In genomic region chr11:46377831-46378230, GRCh38 we compare ENCODE assay signal across 24 cellular contexts. TPM values are rescaled to one million over a fixed set of nuclear protein-coding genes. Genes with fewer than 3 reads are reported as not detected.
DNase-seq lines count a peak whose midpoint lies in the region; ATAC-seq and TF ChIP-seq lines count a peak whose summit lies in the region.
"Had no signal": no experiment of that assay in that cellular context is flagged by ENCODE, and none has a peak within 500 bp of the region (broad histone marks: within the 10 kb centered on the region; RNA-seq: fewer than 3 reads in every experiment).

No MANE protein-coding gene starts in this region.

- H3K27ac ChIP-seq in 22Rv1 (peak overlapping the region; percentile 95; the same call in 1 of the 2 replicates), neuronal stem cell (replicated peaks; ENCODE audit: low read length) (no peak overlapping the region), ovary (no peak overlapping the region)
- H3K27ac ChIP-seq: SJSA1 had no signal

- H4K91ac ChIP-seq in neuronal stem cell (ENCODE audit: low read depth, low read length, poor library complexity) = no peak overlapping the region

- H3K27me3 ChIP-seq in neuronal stem cell (ENCODE audit: control insufficient read depth in 3 of 3, insufficient read depth in 3 of 3, low read depth in 1 of 3, low read length in 3 of 3) (no peaks in the 10 kb centered on the region), ovary (no peaks in the 10 kb centered on the region)
- H3K27me3 ChIP-seq: BE2C, SJSA1 had no signal

- H2BK5ac ChIP-seq in neuronal stem cell (ENCODE audit: low read length) = no peak overlapping the region

- H2BK15ac ChIP-seq in neuronal stem cell (ENCODE audit: low read length) = peak overlapping the region; percentile 92

- peaks cover 9% of the 10 kb centered on the region for H3K79me1 ChIP-seq in neuronal stem cell (ENCODE audit: low read depth, low read length)

- no peak overlapping the region for H3K4ac ChIP-seq in neuronal stem cell (ENCODE audit: low read length)

- POLR2A ChIA-PET in activated CD4-positive, alpha-beta memory T cell treated with anti-CD3 and anti-CD28 coated beads, Interleukin-2, amount 10 ng/mL, durations not matched to agents 7 days and 5 days (lab: Charles Lee) = interaction anchor here (1.0 kb wide), 1 partner anchor 15 kb away, joined by 3 read pairs; no protein-coding TSS in a partner anchor
- POLR2A ChIA-PET in activated CD4-positive, alpha-beta memory T cell treated with anti-CD3 and anti-CD28 coated beads for 36 hours (lab: Charles Lee) = no interaction called here

- peak overlapping the region; percentile 38 for H3K14ac ChIP-seq in neuronal stem cell (ENCODE audit: low read length)

- H3K4me2 ChIP-seq in neuronal stem cell (ENCODE audit: insufficient read depth, low read length, poor library complexity, severe bottlenecking) = no peak overlapping the region

- no peak overlapping the region for H3K4me3 ChIP-seq in neuronal stem cell (ENCODE audit: low read length in 2 of 2)
- no peak overlapping the region for H3K4me3 ChIP-seq in ovary
- H3K4me3 ChIP-seq: SJSA1 had no signal

- H3K9me3 ChIP-seq in T-helper 17 cell (ENCODE audit: control insufficient read depth, low read length, poor library complexity, severe bottlenecking) (no peaks in the 10 kb centered on the region), neuronal stem cell (replicated peaks in 1 of 2; ENCODE audit: control insufficient read depth in 2 of 2, insufficient read depth in 1 of 2, low read depth in 1 of 2, low read length in 2 of 2) (no peaks in the 10 kb centered on the region), ovary (no peaks in the 10 kb centered on the region)
- H3K9me3 ChIP-seq: BE2C, SJSA1 had no signal

- H3K27ac Mint-ChIP-seq in activated CD4-positive, alpha-beta memory T cell treated with anti-CD3 and anti-CD28 coated beads, Interleukin-2, amount 10 ng/mL, durations not matched to agents 7 days and 5 days = peak overlapping the region; percentile 7
- no peak overlapping the region for H3K27ac Mint-ChIP-seq in activated CD4-positive, alpha-beta memory T cell treated with anti-CD3 and anti-CD28 coated beads for 36 hours
- H3K27ac Mint-ChIP-seq in T-helper 17 cell = peak overlapping the region; percentile 47

- peaks cover 14% of the 10 kb centered on the region for H3K4me1 Mint-ChIP-seq in activated CD4-positive, alpha-beta memory T cell treated with anti-CD3 and anti-CD28 coated beads, Interleukin-2, amount 10 ng/mL, durations not matched to agents 7 days and 5 days
- H3K4me1 Mint-ChIP-seq in activated CD4-positive, alpha-beta memory T cell treated with anti-CD3 and anti-CD28 coated beads for 36 hours (ENCODE audit: low read depth) = peaks cover 7% of the 10 kb centered on the region
- H3K4me1 Mint-ChIP-seq in T-helper 17 cell = peaks cover 11% of the 10 kb centered on the region

- no peak overlapping the region for H4K8ac ChIP-seq in neuronal stem cell (ENCODE audit: low read depth, low read length)

- CTCF ChIA-PET in activated CD4-positive, alpha-beta memory T cell treated with anti-CD3 and anti-CD28 coated beads, Interleukin-2, amount 10 ng/mL, durations not matched to agents 7 days and 5 days (lab: Charles Lee) = interaction anchor here (0.8 to 2.3 kb wide), 3 partner anchors 9 to 26 kb away, joined by 3 to 10 read pairs (median 3); no protein-coding TSS in a partner anchor
- CTCF ChIA-PET in activated CD4-positive, alpha-beta memory T cell treated with anti-CD3 and anti-CD28 coated beads for 36 hours (lab: Charles Lee) = interaction anchor here (1.1 to 2.8 kb wide), 5 partner anchors 8 to 25 kb away, joined by 3 to 17 read pairs (median 7); no protein-coding TSS in a partner anchor

- no peak overlapping the region for H2AFZ ChIP-seq in neuronal stem cell (ENCODE audit: low read length)

- H3K18ac ChIP-seq in neuronal stem cell (ENCODE audit: low read length) = peak overlapping the region; percentile 57

- no peak overlapping the region for H3K9ac ChIP-seq in neuronal stem cell (ENCODE audit: low read depth, low read length, poor library complexity)

- DNase-seq in activated CD4-positive, alpha-beta memory T cell treated with anti-CD3 and anti-CD28 coated beads, Interleukin-2, amount 10 ng/mL, durations not matched to agents 7 days and 5 days = no peak
- no peak for DNase-seq in activated CD4-positive, alpha-beta memory T cell treated with anti-CD3 and anti-CD28 coated beads for 36 hours
- DNase-seq in T-helper 17 cell (no peak), neuronal stem cell (ENCODE audit: low spot score) (no peak), ovary (no peak)
- DNase-seq in stimulated activated CD4-positive, alpha-beta T cell treated with anti-CD3 and anti-CD28 coated beads, Interleukin-1b, Interleukin-23, amount 100 ng/mL, for 48 hours = no peak
- DNase-seq: 8988T, ACHN, BE2C, H7, Kasumi-1, MV-4-11, NCI-H1105, NCI-H146, NCI-H1930, NCI-H2107, NCI-H446, NCI-H524 treated with DMSO at 0.1 percent for 48 hours, NCI-H774, PC-3 had no signal

- no peak overlapping the region for H3K4me3 Mint-ChIP-seq in activated CD4-positive, alpha-beta memory T cell treated with anti-CD3 and anti-CD28 coated beads, Interleukin-2, amount 10 ng/mL, durations not matched to agents 7 days and 5 days
- H3K4me3 Mint-ChIP-seq in activated CD4-positive, alpha-beta memory T cell treated with anti-CD3 and anti-CD28 coated beads for 36 hours = no peak overlapping the region
- no peak overlapping the region for H3K4me3 Mint-ChIP-seq in T-helper 17 cell

- no peaks in the 10 kb centered on the region for H3K9me3 Mint-ChIP-seq in activated CD4-positive, alpha-beta memory T cell treated with anti-CD3 and anti-CD28 coated beads, Interleukin-2, amount 10 ng/mL, durations not matched to agents 7 days and 5 days
- no peaks in the 10 kb centered on the region for H3K9me3 Mint-ChIP-seq in activated CD4-positive, alpha-beta memory T cell treated with anti-CD3 and anti-CD28 coated beads for 36 hours

- H2BK12ac ChIP-seq in neuronal stem cell (ENCODE audit: low read length) = no peak overlapping the region

- no peak for TF ChIP-seq EP300 in ovary (IDR thresholded peaks at IDR 0.05)

- peak overlapping the region; percentile 99 for H2AK5ac ChIP-seq in neuronal stem cell (ENCODE audit: low read depth, low read length)

- H3K23ac ChIP-seq in neuronal stem cell (ENCODE audit: low read depth, low read length, poor library complexity) = peak overlapping the region; percentile 29

- H3K4me1 ChIP-seq in neuronal stem cell (ENCODE audit: control insufficient read depth in 2 of 2, insufficient read depth in 1 of 2, low read depth in 1 of 2, low read length in 2 of 2) = peaks cover 11 to 15% of the 10 kb centered on the region in 2 donors
- H3K4me1 ChIP-seq in ovary (ENCODE audit: insufficient read depth) = peaks cover 2% of the 10 kb centered on the region
- H3K4me1 ChIP-seq: BE2C had no signal

- no peak for TF ChIP-seq POLR2A in ovary (IDR thresholded peaks at IDR 0.05)

- no peak overlapping the region for H2BK120ac ChIP-seq in neuronal stem cell (ENCODE audit: low read depth, low read length)

- H3K36me3 Mint-ChIP-seq in activated CD4-positive, alpha-beta memory T cell treated with anti-CD3 and anti-CD28 coated beads, Interleukin-2, amount 10 ng/mL, durations not matched to agents 7 days and 5 days (ENCODE audit: low read depth) = peaks cover 41% of the 10 kb centered on the region
- H3K36me3 Mint-ChIP-seq in activated CD4-positive, alpha-beta memory T cell treated with anti-CD3 and anti-CD28 coated beads for 36 hours = peaks cover 28% of the 10 kb centered on the region
- peaks cover 9% of the 10 kb centered on the region for H3K36me3 Mint-ChIP-seq in T-helper 17 cell (ENCODE audit: low read depth)

- peaks cover 4% of the 10 kb centered on the region for H3K27me3 Mint-ChIP-seq in activated CD4-positive, alpha-beta memory T cell treated with anti-CD3 and anti-CD28 coated beads, Interleukin-2, amount 10 ng/mL, durations not matched to agents 7 days and 5 days
- H3K27me3 Mint-ChIP-seq in activated CD4-positive, alpha-beta memory T cell treated with anti-CD3 and anti-CD28 coated beads for 36 hours = peaks cover 4% of the 10 kb centered on the region
- H3K27me3 Mint-ChIP-seq in T-helper 17 cell = no peaks in the 10 kb centered on the region

- ATAC-seq in T-helper 17 cell = no peak
- ATAC-seq: HepG2, PC-3, Right ventricle myocardium inferior had no signal

- H3K36me3 ChIP-seq in neuronal stem cell (replicated peaks in 1 of 2; ENCODE audit: control insufficient read depth in 2 of 2, insufficient read depth in 2 of 2, low read length in 2 of 2) = peaks cover 22 to 54% of the 10 kb centered on the region in 2 donors
- no peaks in the 10 kb centered on the region for H3K36me3 ChIP-seq in ovary
- H3K36me3 ChIP-seq: BE2C had no signal

- WGBS in neuronal stem cell (ENCODE audit: extremely low coverage in 2 of 2, insufficient read length in 2 of 2, insufficient replicate concordance in 1 of 2), 2 donors = no CpG with 5 or more reads among the region's 5 CpGs
- 87 to 90% (median 90%) methylated on average over 5 of the region's 5 CpGs for WGBS in ovary, 3 donors

- TF ChIP-seq CTCF in 22Rv1 (IDR thresholded peaks at IDR 0.05) (no peak), ovary (IDR thresholded peaks at IDR 0.05) (no peak)

- intact Hi-C loops in activated CD4-positive, alpha-beta memory T cell treated with anti-CD3 and anti-CD28 coated beads for 36 hours (cut with micrococcal nuclease) = no loop called here
- intact Hi-C loops in ovary (cut with DNase I) = loop anchor here in 1 of 4 donors (10.0 kb wide), 1 partner anchor 167 kb away; no protein-coding TSS in a partner anchor

RNA-seq across cellular contexts. Expression of gene MDK, which starts 3.6 kb away (rescaled TPM):
- 1 to 10 TPM; 3.5 to 4.1 TPM for total RNA-seq in activated CD4-positive, alpha-beta memory T cell treated with anti-CD3 and anti-CD28 coated beads, Interleukin-2, amount 10 ng/mL, durations not matched to agents 7 days and 5 days
- 1 to 10 TPM; 5.9 to 7.0 TPM for total RNA-seq in activated CD4-positive, alpha-beta memory T cell treated with anti-CD3 and anti-CD28 coated beads for 36 hours
- total RNA-seq in T-helper 17 cell (1 to 10 TPM; 2.6 to 3.7 TPM), ovary (100 to 1,000 TPM; 282 to 634 (median 411) TPM)
- 1,851 TPM for polyA plus RNA-seq in neuronal stem cell (2013, experiment 1 of 2)
- polyA plus RNA-seq in neuronal stem cell (2013, experiment 2 of 2) = 1,853 TPM
- polyA plus RNA-seq in ovary = 100 to 1,000 TPM; 211 to 509 TPM

RNA-seq across cellular contexts. Expression of gene CHRM4, which starts 13.7 kb away (rescaled TPM):
- under 1 TPM; 0.30 to 0.38 TPM for total RNA-seq in activated CD4-positive, alpha-beta memory T cell treated with anti-CD3 and anti-CD28 coated beads, Interleukin-2, amount 10 ng/mL, durations not matched to agents 7 days and 5 days
- total RNA-seq in activated CD4-positive, alpha-beta memory T cell treated with anti-CD3 and anti-CD28 coated beads for 36 hours = not detected
- total RNA-seq in T-helper 17 cell (1 to 10 TPM; 4.3 to 4.8 TPM), ovary (under 1 TPM in 5 of 7 donors, not detected in 2; 0.18 to 0.42 (median 0.23) TPM)
- polyA plus RNA-seq in neuronal stem cell (2013, experiment 1 of 2) = 0.10 TPM
- 0.15 TPM for polyA plus RNA-seq in neuronal stem cell (2013, experiment 2 of 2)
- polyA plus RNA-seq in ovary = under 1 TPM in 1 of 2 donors, not detected in 1; 0.16 TPM
- total RNA-seq: PC-3, Right ventricle myocardium inferior had no signal

RNA-seq across cellular contexts. Expression of gene DGKZ, which starts 30.6 kb away (rescaled TPM):
- total RNA-seq in activated CD4-positive, alpha-beta memory T cell treated with anti-CD3 and anti-CD28 coated beads, Interleukin-2, amount 10 ng/mL, durations not matched to agents 7 days and 5 days = 100 to 1,000 TPM; 141 to 143 TPM
- total RNA-seq in activated CD4-positive, alpha-beta memory T cell treated with anti-CD3 and anti-CD28 coated beads for 36 hours = 10 to 100 TPM; 85.3 to 88.7 TPM
- total RNA-seq in T-helper 17 cell = 100 to 1,000 TPM; 194 to 196 TPM
- 33.3 TPM for polyA plus RNA-seq in neuronal stem cell (2013, experiment 1 of 2)
- 32.3 TPM for polyA plus RNA-seq in neuronal stem cell (2013, experiment 2 of 2)
- 10 to 100 TPM; 18.8 to 46.0 (median 29.4) TPM for total RNA-seq in ovary
- 10 to 100 TPM in 1 of 2 donors, 1 to 10 TPM in 1; 8.9 to 26.1 TPM for polyA plus RNA-seq in ovary

Comparison
In these comparisons a context has a peak if more than half of its experiments do, and no peak if none do; other contexts are left out.
1. RNA of gene MDK, which starts 3.6 kb away (total RNA-seq): 282 to 634 TPM in ovary; 5.9 to 7.0 TPM in activated CD4-positive, alpha-beta memory T cell treated with anti-CD3 and anti-CD28 coated beads for 36 hours, 3.5 to 4.1 TPM in activated CD4-positive, alpha-beta memory T cell treated with anti-CD3 and anti-CD28 coated beads, Interleukin-2, amount 10 ng/mL, durations not matched to agents 7 days and 5 days and 2.6 to 3.7 TPM in T-helper 17 cell; every median in the first group is over 10 times any median in the second.